21 cellular contexts compared by ENCODE assay signal in the genomic region with DNA sequence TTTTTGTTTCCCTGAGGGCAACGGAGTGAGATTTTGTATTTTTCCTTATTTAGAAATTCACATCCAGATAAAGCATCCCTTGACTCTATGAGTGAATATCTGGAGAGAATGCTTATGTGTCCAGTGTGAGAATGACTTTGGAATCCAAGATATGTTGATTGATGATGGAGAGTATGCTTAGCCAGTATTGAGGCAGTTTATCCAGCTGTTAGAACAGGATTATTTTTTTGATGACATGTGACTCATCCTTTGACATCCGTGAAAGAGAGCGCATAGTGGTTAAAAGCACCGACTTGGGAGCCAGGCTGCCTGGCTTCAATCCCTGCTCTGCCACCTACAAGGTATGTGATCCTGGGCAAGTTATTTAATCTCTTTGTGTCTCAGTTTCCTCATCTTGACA.
"Had no signal": no experiment of that assay in that cellular context is flagged by ENCODE, and none has a peak within 500 bp of the region (broad histone marks: within the 10 kb centered on the region; RNA-seq: fewer than 3 reads in every experiment).

No MANE protein-coding gene starts in this region.

- DNase-seq: activated CD4-positive, alpha-beta T cell treated with anti-CD3 and anti-CD28 coated beads, Interleukin-2, amount 10 ng/mL, durations not matched to agents 24 days and 14 days; activated CD4-positive, CD25-positive, alpha-beta regulatory T cell; activated CD8-positive, alpha-beta T cell treated with anti-CD3 and anti-CD28 coated beads for 36 hours; activated naive CD4-positive, alpha-beta T cell treated with Interleukin-2 at 50 U/mL for 16 hours; activated T-cell treated with anti-CD3 and anti-CD28 coated beads, Interleukin-2, amount 50 U/mL, for 1 hour; cerebellar nuclear complex; effector CD8-positive, alpha-beta T cell; foreskin fibroblast; hypothalamus; islet precursor cell; lower lobe of right lung; right lobe of liver; spleen; stimulated activated CD4-positive, alpha-beta T cell treated with anti-CD3 and anti-CD28 coated beads, Interleukin-4, amount 100 ng/mL, for 4 hours; T-helper 9 cell; testis; upper lobe of right lung had no signal

- H3K36me3 ChIP-seq: lower lobe of right lung, right lobe of liver, spleen, upper lobe of right lung had no signal

- H3K36me3 Mint-ChIP-seq: stimulated activated memory B cell treated with anti-CD40 and anti-IgM and Interleukin-4, amounts not matched to agents 10 μg/mL and 1 μg/mL and 100 μg/mL, for 72 hours had no signal

- H3K9me3 ChIP-seq: lower lobe of right lung, right lobe of liver, spleen, testis, upper lobe of right lung had no signal

- H3K4me1 Mint-ChIP-seq: activated CD4-positive, alpha-beta T cell treated with anti-CD3 and anti-CD28 coated beads, Interleukin-2, amount 10 ng/mL, durations not matched to agents 24 days and 14 days; stimulated activated memory B cell treated with anti-CD40 and anti-IgM and Interleukin-4, amounts not matched to agents 10 μg/mL and 1 μg/mL and 100 μg/mL, for 72 hours had no signal

- H3K4me3 Mint-ChIP-seq: activated CD4-positive, alpha-beta T cell treated with anti-CD3 and anti-CD28 coated beads, Interleukin-2, amount 10 ng/mL, durations not matched to agents 24 days and 14 days; activated CD8-positive, alpha-beta T cell treated with anti-CD3 and anti-CD28 coated beads for 36 hours; nephron; stimulated activated memory B cell treated with anti-CD40 and anti-IgM and Interleukin-4, amounts not matched to agents 10 μg/mL and 1 μg/mL and 100 μg/mL, for 72 hours had no signal

- H3K4me3 ChIP-seq: lower lobe of right lung, right lobe of liver, spleen, testis, upper lobe of right lung had no signal

- H3K4me1 ChIP-seq: lower lobe of right lung, parathyroid adenoma, testis, upper lobe of right lung had no signal

- ATAC-seq: activated CD8-positive, alpha-beta T cell treated with anti-CD3 and anti-CD28 coated beads for 36 hours; lower lobe of right lung; right lobe of liver; stimulated activated memory B cell treated with anti-CD40 and anti-IgM and Interleukin-4, amounts not matched to agents 10 μg/mL and 1 μg/mL and 100 μg/mL, for 72 hours; upper lobe of right lung had no signal

- H3K9ac ChIP-seq: parathyroid adenoma had no signal

- H3K27ac ChIP-seq: lower lobe of right lung, parathyroid adenoma, right lobe of liver, spleen, testis, upper lobe of right lung had no signal

- H3K9me3 Mint-ChIP-seq: activated CD4-positive, alpha-beta T cell treated with anti-CD3 and anti-CD28 coated beads, Interleukin-2, amount 10 ng/mL, durations not matched to agents 24 days and 14 days; activated CD8-positive, alpha-beta T cell treated with anti-CD3 and anti-CD28 coated beads for 36 hours; activated T-helper 2 cell treated with anti-CD3 and anti-CD28 coated beads, Interferon-gamma antibody, Interleukin-2, Interleukin-4, amounts not matched to agents 10 μg/mL and 5 μg/mL and 100 μg/mL, durations not matched to agents 14 hours and 24 hours and 36 hours; nephron; stimulated activated memory B cell treated with anti-CD40 and anti-IgM and Interleukin-4, amounts not matched to agents 10 μg/mL and 1 μg/mL and 100 μg/mL, for 72 hours had no signal

- H3K27ac Mint-ChIP-seq: activated CD4-positive, alpha-beta T cell treated with anti-CD3 and anti-CD28 coated beads, Interleukin-2, amount 10 ng/mL, durations not matched to agents 24 days and 14 days; activated CD8-positive, alpha-beta T cell treated with anti-CD3 and anti-CD28 coated beads for 36 hours; activated T-helper 2 cell treated with anti-CD3 and anti-CD28 coated beads, Interferon-gamma antibody, Interleukin-2, Interleukin-4, amounts not matched to agents 10 μg/mL and 5 μg/mL and 100 μg/mL, durations not matched to agents 14 hours and 24 hours and 36 hours; nephron; stimulated activated memory B cell treated with anti-CD40 and anti-IgM and Interleukin-4, amounts not matched to agents 10 μg/mL and 1 μg/mL and 100 μg/mL, for 72 hours had no signal

- H3K27me3 ChIP-seq: right lobe of liver, testis had no signal
